35 cellular contexts compared by ENCODE assay signal in the genomic region with DNA sequence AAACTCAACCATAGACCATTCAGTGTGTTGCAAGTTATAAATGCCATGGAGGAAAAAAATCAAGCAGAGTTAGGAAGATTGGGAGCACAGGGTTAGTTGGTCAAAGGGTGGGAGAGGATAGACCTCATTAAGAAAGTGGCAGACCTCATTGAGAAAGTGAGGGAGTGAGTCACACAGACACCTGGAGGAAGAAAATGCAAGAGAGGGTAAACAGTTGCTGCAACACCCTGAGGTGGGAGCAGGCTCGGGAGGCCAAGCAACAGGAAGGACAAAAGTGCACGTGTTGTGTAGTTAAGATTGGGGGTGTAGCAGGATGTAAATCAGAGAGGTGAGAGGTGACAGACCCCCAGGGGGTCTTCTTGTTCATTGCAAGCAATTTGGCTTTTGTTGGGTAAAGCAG. TPM values are rescaled to one million over a fixed set of nuclear protein-coding genes. Genes with fewer than 3 reads are reported as not detected.
DNase-seq lines count a peak whose midpoint lies in the region; ATAC-seq, FAIRE-seq and TF ChIP-seq lines count a peak whose summit lies in the region.
"Had no signal": no experiment of that assay in that cellular context is flagged by ENCODE, and none has a peak within 500 bp of the region (broad histone marks: within the 10 kb centered on the region; RNA-seq: fewer than 3 reads in every experiment).

No MANE protein-coding gene starts in this region.

- no peaks in the 10 kb centered on the region for H3K9me1 ChIP-seq in keratinocyte (ENCODE audit: control insufficient read depth, extremely low read depth, insufficient read depth, low read length)

- no peak overlapping the region for H3K4me2 ChIP-seq in keratinocyte (ENCODE audit: control insufficient read depth, extremely low read depth, insufficient read depth, low read depth, low read length)
- H3K4me2 ChIP-seq: A549 had no signal

- no peak overlapping the region for H3K4me3 ChIP-seq in keratinocyte (ENCODE audit: control insufficient read depth in 2 of 3, extremely low read depth in 1 of 3, insufficient read depth in 2 of 3, low read depth in 1 of 3, low read length in 3 of 3)
- H3K4me3 ChIP-seq: A549, esophagus squamous epithelium, heart right ventricle, lung, MG63, ovary, upper lobe of left lung had no signal

- intact Hi-C loops in activated CD8-positive, alpha-beta T cell treated with anti-CD3 and anti-CD28 coated beads for 36 hours (cut with micrococcal nuclease), result no loop called here

- CTCF ChIA-PET in activated CD8-positive, alpha-beta T cell treated with anti-CD3 and anti-CD28 coated beads for 36 hours (lab: Charles Lee), result interaction anchor here (0.7 to 1.4 kb wide), 2 partner anchors 16 to 123 kb away, joined by 3 read pairs; no protein-coding TSS in a partner anchor

- dilution Hi-C loops in keratinocyte (cut with MboI; ENCODE audit: extremely low pct_ligation_motif_present, low sequenced_read_pairs), result no loop called here

- H3K9me3 Mint-ChIP-seq in activated naive CD8-positive, alpha-beta T cell treated with anti-CD3 and anti-CD28 coated beads, Interleukin-2, amount 10 ng/mL, durations not matched to agents 7 days and 5 days, result peaks cover 3% of the 10 kb centered on the region
- H3K9me3 Mint-ChIP-seq in activated naive CD8-positive, alpha-beta T cell treated with anti-CD3 and anti-CD28 coated beads for 36 hours, result no peaks in the 10 kb centered on the region
- no peaks in the 10 kb centered on the region for H3K9me3 Mint-ChIP-seq in activated CD8-positive, alpha-beta T cell treated with anti-CD3 and anti-CD28 coated beads for 36 hours
- no peaks in the 10 kb centered on the region for H3K9me3 Mint-ChIP-seq in immature natural killer cell
- H3K9me3 Mint-ChIP-seq: activated T-cell treated with anti-CD3 and anti-CD28 coated beads, Interleukin-2, amount 50 U/mL, for 24 hours; effector memory CD8-positive, alpha-beta T cell had no signal

- H3K27me3 Mint-ChIP-seq in activated naive CD8-positive, alpha-beta T cell treated with anti-CD3 and anti-CD28 coated beads, Interleukin-2, amount 10 ng/mL, durations not matched to agents 7 days and 5 days, result no peaks in the 10 kb centered on the region
- H3K27me3 Mint-ChIP-seq in activated naive CD8-positive, alpha-beta T cell treated with anti-CD3 and anti-CD28 coated beads for 36 hours, result no peaks in the 10 kb centered on the region
- no peaks in the 10 kb centered on the region for H3K27me3 Mint-ChIP-seq in activated CD8-positive, alpha-beta T cell treated with anti-CD3 and anti-CD28 coated beads for 36 hours
- H3K27me3 Mint-ChIP-seq in immature natural killer cell (ENCODE audit: low read depth in 3 of 3), result peaks cover 0 to 2% (median 1%) of the 10 kb centered on the region in 3 donors
- H3K27me3 Mint-ChIP-seq: activated T-cell treated with anti-CD3 and anti-CD28 coated beads, Interleukin-2, amount 50 U/mL, for 24 hours; effector memory CD8-positive, alpha-beta T cell had no signal

- no peak overlapping the region for H3K9ac ChIP-seq in keratinocyte (ENCODE audit: control insufficient read depth, extremely low read depth, insufficient read depth, low read length)

- H3K9me3 ChIP-seq in keratinocyte (ENCODE audit: control insufficient read depth, low read depth, low read length), result no peaks in the 10 kb centered on the region
- H3K9me3 ChIP-seq: A549, esophagus squamous epithelium, heart right ventricle, MG63, ovary, upper lobe of left lung had no signal

- peak overlapping the region; percentile 51 for H3K27ac ChIP-seq in keratinocyte (ENCODE audit: control insufficient read depth, insufficient read depth, low read length)
- H3K27ac ChIP-seq: A549, esophagus squamous epithelium, heart right ventricle, ovary, upper lobe of left lung, WERI-Rb-1 had no signal

- H3K36me3 ChIP-seq in keratinocyte (ENCODE audit: control insufficient read depth in 2 of 2, extremely low read depth in 1 of 2, insufficient read depth in 2 of 2, low read length in 2 of 2), result no peaks in the 10 kb centered on the region
- H3K36me3 ChIP-seq: esophagus squamous epithelium, heart right ventricle, MG63, ovary, upper lobe of left lung, WERI-Rb-1 had no signal

- H3K4me3 Mint-ChIP-seq in activated naive CD8-positive, alpha-beta T cell treated with anti-CD3 and anti-CD28 coated beads, Interleukin-2, amount 10 ng/mL, durations not matched to agents 7 days and 5 days, result no peak overlapping the region
- H3K4me3 Mint-ChIP-seq in activated naive CD8-positive, alpha-beta T cell treated with anti-CD3 and anti-CD28 coated beads for 36 hours, result no peak overlapping the region
- H3K4me3 Mint-ChIP-seq in activated CD8-positive, alpha-beta T cell treated with anti-CD3 and anti-CD28 coated beads for 36 hours, result no peak overlapping the region
- no peak overlapping the region for H3K4me3 Mint-ChIP-seq in immature natural killer cell
- H3K4me3 Mint-ChIP-seq: activated T-cell treated with anti-CD3 and anti-CD28 coated beads, Interleukin-2, amount 50 U/mL, for 24 hours; effector memory CD8-positive, alpha-beta T cell; nephron had no signal

- no peaks in the 10 kb centered on the region for H4K20me1 ChIP-seq in keratinocyte (ENCODE audit: control insufficient read depth, extremely low read depth, insufficient read depth, low read length)

- no peak overlapping the region for H3K27ac Mint-ChIP-seq in activated naive CD8-positive, alpha-beta T cell treated with anti-CD3 and anti-CD28 coated beads, Interleukin-2, amount 10 ng/mL, durations not matched to agents 7 days and 5 days
- H3K27ac Mint-ChIP-seq in activated naive CD8-positive, alpha-beta T cell treated with anti-CD3 and anti-CD28 coated beads for 36 hours, result no peak overlapping the region
- H3K27ac Mint-ChIP-seq in activated CD8-positive, alpha-beta T cell treated with anti-CD3 and anti-CD28 coated beads for 36 hours, result no peak overlapping the region
- no peak overlapping the region for H3K27ac Mint-ChIP-seq in immature natural killer cell
- H3K27ac Mint-ChIP-seq: activated T-cell treated with anti-CD3 and anti-CD28 coated beads, Interleukin-2, amount 50 U/mL, for 24 hours; effector memory CD8-positive, alpha-beta T cell; nephron had no signal

- TF ChIP-seq CTCF in activated CD8-positive, alpha-beta T cell treated with anti-CD3 and anti-CD28 coated beads for 36 hours (IDR thresholded peaks at IDR 0.05), result no peak
- TF ChIP-seq CTCF in keratinocyte (optimal IDR thresholded peaks at IDR 0.05 in 1 of 3, IDR thresholded peaks at IDR 0.05 in 1 of 3, conservative IDR thresholded peaks at IDR 0.05 in 1 of 3; ENCODE audit: extremely low read depth in 1 of 3, insufficient read depth in 2 of 3, low read length in 3 of 3), result no peak

- H3K36me3 Mint-ChIP-seq in activated naive CD8-positive, alpha-beta T cell treated with anti-CD3 and anti-CD28 coated beads, Interleukin-2, amount 10 ng/mL, durations not matched to agents 7 days and 5 days, result peaks cover 6% of the 10 kb centered on the region
- no peaks in the 10 kb centered on the region for H3K36me3 Mint-ChIP-seq in activated naive CD8-positive, alpha-beta T cell treated with anti-CD3 and anti-CD28 coated beads for 36 hours
- no peaks in the 10 kb centered on the region for H3K36me3 Mint-ChIP-seq in activated CD8-positive, alpha-beta T cell treated with anti-CD3 and anti-CD28 coated beads for 36 hours (ENCODE audit: low read depth)
- peaks cover 0 to 3% (median 0%) of the 10 kb centered on the region in 3 donors for H3K36me3 Mint-ChIP-seq in immature natural killer cell

- peak; percentile 53 for ATAC-seq in activated naive CD8-positive, alpha-beta T cell treated with anti-CD3 and anti-CD28 coated beads, Interleukin-2, amount 10 ng/mL, durations not matched to agents 7 days and 5 days (ENCODE audit: low read depth)
- peak; percentile 55 for ATAC-seq in activated CD8-positive, alpha-beta T cell treated with anti-CD3 and anti-CD28 coated beads for 36 hours
- ATAC-seq in HG03571 (IDR thresholded peaks at IDR 0.05; ENCODE audit: unreplicated experiment) (no peak), GM18498 (IDR thresholded peaks at IDR 0.05; ENCODE audit: unreplicated experiment) (no peak)
- ATAC-seq: effector memory CD8-positive, alpha-beta T cell; heart right ventricle; Panc1 had no signal

- H3K4me1 ChIP-seq in keratinocyte (ENCODE audit: control insufficient read depth, extremely low read depth, insufficient read depth, low read length), result peaks cover 47% of the 10 kb centered on the region
- H3K4me1 ChIP-seq: A549, esophagus squamous epithelium, heart right ventricle, upper lobe of left lung had no signal

- H2AFZ ChIP-seq in keratinocyte (ENCODE audit: control insufficient read depth, low read length), result no peak overlapping the region

- FAIRE-seq in keratinocyte (lab: Jason Lieb, UNC), result peak; percentile 74
- FAIRE-seq: A549, GM18507, GM19239, H54 had no signal

- no peaks in the 10 kb centered on the region for H3K27me3 ChIP-seq in keratinocyte (ENCODE audit: control insufficient read depth, extremely low read depth, insufficient read depth, low read length)
- H3K27me3 ChIP-seq: esophagus squamous epithelium, MG63, ovary, upper lobe of left lung had no signal

- DNase-seq in activated naive CD8-positive, alpha-beta T cell treated with anti-CD3 and anti-CD28 coated beads, Interleukin-2, amount 10 ng/mL, durations not matched to agents 7 days and 5 days, result no peak
- DNase-seq in activated naive CD8-positive, alpha-beta T cell treated with anti-CD3 and anti-CD28 coated beads for 36 hours, result no peak
- DNase-seq in activated CD8-positive, alpha-beta T cell treated with anti-CD3 and anti-CD28 coated beads for 36 hours, result peak; percentile 39
- DNase-seq in keratinocyte (ENCODE audit: low read depth, low spot score), result no peak
- no peak for DNase-seq in T-helper 9 cell
- DNase-seq in immature natural killer cell, result no peak
- DNase-seq: activated CD4-positive, alpha-beta T cell treated with anti-CD3 and anti-CD28 coated beads for 48 hours; activated effector memory CD4-positive, alpha-beta T cell treated with anti-CD3 and anti-CD28 coated beads, Interleukin-2, amount 50 U/mL, for 16 hours; activated T-cell treated with anti-CD3 and anti-CD28 coated beads, Interleukin-2, amount 50 U/mL, for 24 hours; central memory CD4-positive, alpha-beta T cell; effector memory CD8-positive, alpha-beta T cell; esophagus squamous epithelium; foreskin melanocyte; heart right ventricle; KBM-7; MG63; NCI-H2029; NCI-H524 treated with DMSO at 0.1 percent for 48 hours; ovary; SIG-M5; stimulated activated CD4-positive, alpha-beta T cell treated with anti-CD3 and anti-CD28 coated beads, Interleukin-15, amount 100 ng/mL, for 24 hours; stimulated activated CD4-positive, alpha-beta T cell treated with anti-CD3 and anti-CD28 coated beads, Interleukin-4, amount 100 ng/mL, for 4 hours; substantia nigra; T1000; upper lobe of left lung; WERI-Rb-1 had no signal

- H3K79me2 ChIP-seq in keratinocyte (ENCODE audit: control insufficient read depth, insufficient read depth, low read length), result no peaks in the 10 kb centered on the region

- POLR2A ChIA-PET in activated naive CD8-positive, alpha-beta T cell treated with anti-CD3 and anti-CD28 coated beads, Interleukin-2, amount 10 ng/mL, durations not matched to agents 7 days and 5 days (lab: Charles Lee), result no interaction called here
- POLR2A ChIA-PET in activated CD8-positive, alpha-beta T cell treated with anti-CD3 and anti-CD28 coated beads for 36 hours (lab: Charles Lee), result interaction anchor here (0.9 kb wide), 1 partner anchor 14 kb away, joined by 3 read pairs; no protein-coding TSS in a partner anchor

- peaks cover 19% of the 10 kb centered on the region for H3K4me1 Mint-ChIP-seq in activated naive CD8-positive, alpha-beta T cell treated with anti-CD3 and anti-CD28 coated beads, Interleukin-2, amount 10 ng/mL, durations not matched to agents 7 days and 5 days
- no peaks in the 10 kb centered on the region for H3K4me1 Mint-ChIP-seq in activated naive CD8-positive, alpha-beta T cell treated with anti-CD3 and anti-CD28 coated beads for 36 hours
- H3K4me1 Mint-ChIP-seq in activated CD8-positive, alpha-beta T cell treated with anti-CD3 and anti-CD28 coated beads for 36 hours (ENCODE audit: low read depth), result no peaks in the 10 kb centered on the region
- peaks cover 7 to 11% of the 10 kb centered on the region in 2 donors for H3K4me1 Mint-ChIP-seq in immature natural killer cell
- H3K4me1 Mint-ChIP-seq: nephron had no signal

RNA-seq across cellular contexts. Expression of gene IL1RL1, which starts 6.4 kb away (rescaled TPM):
- total RNA-seq in activated naive CD8-positive, alpha-beta T cell treated with anti-CD3 and anti-CD28 coated beads, Interleukin-2, amount 10 ng/mL, durations not matched to agents 7 days and 5 days, result not detected
- under 1 TPM; 0.10 to 0.18 TPM for total RNA-seq in activated naive CD8-positive, alpha-beta T cell treated with anti-CD3 and anti-CD28 coated beads for 36 hours
- total RNA-seq in activated CD8-positive, alpha-beta T cell treated with anti-CD3 and anti-CD28 coated beads for 36 hours, result under 1 TPM; 0.09 to 0.20 TPM
- polyA plus RNA-seq in keratinocyte (0.22 to 1.3 TPM (median 0.93 TPM) in 3 replicates), immature natural killer cell (1 to 10 TPM in 1 of 3 donors, under 1 TPM in 1, not detected in 1; 0.48 to 1.8 TPM)
- polyA plus RNA-seq in keratinocyte (2011; ENCODE audit: low read depth), result 14.1 TPM
- polyA plus RNA-seq in keratinocyte (2011; cell fraction: cytosol; rRNA removed), result 0.10 and 0.45 TPM in 2 replicates
- 5.2 and 6.2 TPM in 2 replicates for polyA plus RNA-seq in keratinocyte (2011; cell fraction: nucleus; rRNA removed)
- 0.23 and 11.7 TPM in 2 replicates for polyA plus RNA-seq in keratinocyte (2012; ENCODE audit: low replicate concordance)
- 2.6 to 3.2 TPM in 2 of 3 replicates, not detected in the other for polyA minus RNA-seq in keratinocyte
- polyA minus RNA-seq in keratinocyte (2011; cell fraction: cytosol; rRNA and poly(A)+ RNA removed), result not detected
- polyA minus RNA-seq in keratinocyte (2011; cell fraction: nucleus; rRNA and poly(A)+ RNA removed), result 3.9 and 5.5 TPM in 2 replicates

RNA-seq across cellular contexts. Expression of gene IL18R1, which starts 37.9 kb away (rescaled TPM):
- total RNA-seq in activated naive CD8-positive, alpha-beta T cell treated with anti-CD3 and anti-CD28 coated beads, Interleukin-2, amount 10 ng/mL, durations not matched to agents 7 days and 5 days, result 10 to 100 TPM; 37.3 to 40.3 TPM
- total RNA-seq in activated naive CD8-positive, alpha-beta T cell treated with anti-CD3 and anti-CD28 coated beads for 36 hours, result 10 to 100 TPM; 20.6 to 21.8 TPM
- total RNA-seq in activated CD8-positive, alpha-beta T cell treated with anti-CD3 and anti-CD28 coated beads for 36 hours, result 10 to 100 TPM; 15.0 to 15.8 TPM
- polyA plus RNA-seq in keratinocyte, result 1.5 to 1.7 TPM (median 1.6 TPM) in 3 replicates
- 2.3 TPM for polyA plus RNA-seq in keratinocyte (2011; ENCODE audit: low read depth)
- 0.52 and 1.2 TPM in 2 replicates for polyA plus RNA-seq in keratinocyte (2011; cell fraction: cytosol; rRNA removed)
- 2.5 and 3.5 TPM in 2 replicates for polyA plus RNA-seq in keratinocyte (2011; cell fraction: nucleus; rRNA removed)
- polyA plus RNA-seq in keratinocyte (2012; ENCODE audit: low replicate concordance), result 1.2 and 1.9 TPM in 2 replicates
- polyA minus RNA-seq in keratinocyte, result 0.61 to 1.7 TPM (median 1.5 TPM) in 3 replicates
- polyA minus RNA-seq in keratinocyte (2011; cell fraction: cytosol; rRNA and poly(A)+ RNA removed), result not detected
- polyA minus RNA-seq in keratinocyte (2011; cell fraction: nucleus; rRNA and poly(A)+ RNA removed), result 2.9 and 3.3 TPM in 2 replicates
- 10 to 100 TPM; 32.9 to 49.9 (median 37.4) TPM for polyA plus RNA-seq in immature natural killer cell

Comparison
In these comparisons a context has a peak if more than half of its experiments do, and no peak if none do; other contexts are left out.
1. ATAC-seq: peak in activated naive CD8-positive, alpha-beta T cell treated with anti-CD3 and anti-CD28 coated beads, Interleukin-2, amount 10 ng/mL, durations not matched to agents 7 days and 5 days (single experiment) and activated CD8-positive, alpha-beta T cell treated with anti-CD3 and anti-CD28 coated beads for 36 hours (single experiment); none in HG03571 (single experiment) and GM18498 (single experiment).